Comparison of ENCODE assay signal across 18 cellular contexts in the genomic region with DNA sequence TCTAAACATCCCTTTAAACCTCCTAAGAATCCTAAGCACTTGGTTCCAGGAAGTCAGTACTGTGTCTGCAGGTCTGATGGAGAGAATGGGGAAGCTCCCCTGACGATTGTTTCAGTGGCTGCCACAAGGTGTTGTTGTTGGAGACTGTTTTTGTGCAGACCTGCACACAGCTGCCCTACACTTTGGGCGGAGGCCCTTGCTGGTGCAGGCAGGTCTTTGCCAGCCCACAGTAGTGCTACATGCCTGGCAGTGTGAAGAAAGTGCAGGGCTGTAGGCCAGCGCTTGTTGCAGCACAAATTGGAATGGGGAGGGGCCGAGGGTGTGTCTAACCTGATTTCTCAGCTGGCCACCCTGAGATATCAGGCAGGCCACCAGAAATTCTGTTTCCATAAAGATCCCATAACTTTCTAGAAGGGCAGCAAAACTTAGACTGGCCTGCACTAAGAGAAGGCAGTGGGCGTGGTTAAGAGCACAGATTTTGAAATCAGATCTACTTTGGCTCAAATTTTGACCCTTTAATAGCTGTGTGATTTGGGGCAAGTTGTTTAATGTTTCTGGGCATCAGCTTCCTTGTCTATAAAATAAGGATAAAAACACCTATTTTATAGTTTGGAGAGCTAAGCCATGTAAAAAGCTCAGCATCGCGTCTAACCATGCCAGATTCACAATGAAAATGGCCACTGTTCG.
DNase-seq lines count a peak whose midpoint lies in the region; ATAC-seq, FAIRE-seq and TF ChIP-seq lines count a peak whose summit lies in the region.
"Had no signal": no experiment of that assay in that cellular context is flagged by ENCODE, and none has a peak within 500 bp of the region (broad histone marks: within the 10 kb centered on the region; RNA-seq: fewer than 3 reads in every experiment).

No MANE protein-coding gene starts in this region.

- no peak overlapping the region for H2AFZ ChIP-seq in HepG2 (ENCODE audit: low read length)

- no peak overlapping the region for H3K27ac ChIP-seq in Panc1 (ENCODE audit: low read length)
- no peak overlapping the region for H3K27ac ChIP-seq in HepG2 (ENCODE audit: extremely low read length, insufficient read depth, low read length)
- H3K27ac ChIP-seq: cardiac muscle cell, testis had no signal

- 0 out of 2 replicates have a peak, but pooled peaks have one; percentile 34 for ATAC-seq in Panc1
- ATAC-seq in HepG2 = peak; percentile 17; the same call in 2 of the 3 replicates
- ATAC-seq in HG02763 (IDR thresholded peaks at IDR 0.05; ENCODE audit: unreplicated experiment) = no peak

- intact Hi-C loops in Panc1 (cut with micrococcal nuclease; ENCODE audit: unreplicated experiment) (no loop called here), HepG2 (cut with micrococcal nuclease; ENCODE audit: unreplicated experiment) (no loop called here)

- POLR2A ChIA-PET in Panc1 (lab: Charles Lee) = interaction anchor here (0.6 kb wide), 1 partner anchor 106 kb away, joined by 3 read pairs; no protein-coding TSS in a partner anchor
- POLR2A ChIA-PET in HepG2 (lab: Yijun Ruan, JAX) = no interaction called here

- TF ChIP-seq POLR2A in HepG2 (IDR thresholded peaks at IDR 0.05; ENCODE audit: insufficient read depth in 1 of 2, low read depth in 2 of 2, low read length in 2 of 2) = no peak

- TF ChIP-seq EP300 in HepG2 (IDR thresholded peaks at IDR 0.05; ENCODE audit: low read depth in 2 of 2, low read length in 2 of 2) (no peak), HepG2 (CRISPR knock-in tag; IDR thresholded peaks at IDR 0.05; ENCODE audit: borderline replicate concordance) (no peak)

- TF ChIP-seq RAD21 in HepG2 (CRISPR knock-in tag; IDR thresholded peaks at IDR 0.05) = no peak

- H3K36me3 ChIP-seq in Panc1 (ENCODE audit: control insufficient read depth, insufficient read depth, low read length) = no peaks in the 10 kb centered on the region
- no peaks in the 10 kb centered on the region for H3K36me3 ChIP-seq in HepG2 (replicated peaks in 1 of 2; ENCODE audit: control insufficient read depth in 1 of 2, insufficient read depth in 2 of 2, low read length in 2 of 2)
- H3K36me3 ChIP-seq: cardiac muscle cell, spleen had no signal

- in situ Hi-C loops in Panc1 (cut with HindIII; ENCODE audit: low pct_unique_long_range_greater_than_20kb, low sequenced_read_pairs) = no loop called here
- in situ Hi-C loops in HepG2 (cut with HindIII; ENCODE audit: extremely low pct_ligation_motif_present, low pct_unique_long_range_greater_than_20kb) = loop anchor here (25.0 kb wide), 1 partner anchor 282 kb away; no protein-coding TSS in a partner anchor

- WGBS in HepG2 (ENCODE audit: low lambda C conversion rate) = 56% methylated on average over 8 of the region's 8 CpGs

- H3K27me3 ChIP-seq in Panc1 (ENCODE audit: control insufficient read depth, insufficient read depth, low read length) = peaks cover 3% of the 10 kb centered on the region; the same call in 1 of the 2 replicates
- H3K27me3 ChIP-seq in HepG2 (ENCODE audit: control insufficient read depth in 1 of 2, insufficient read depth in 2 of 2, low read length in 2 of 2) = peaks cover 1 to 10% of the 10 kb centered on the region in 2 experiments; a peak in 2 of 5 replicates
- H3K27me3 ChIP-seq: cardiac muscle cell, spleen, testis had no signal

- H3K4me1 ChIP-seq in Panc1 (ENCODE audit: control insufficient read depth, insufficient read depth, low read length) = no peaks in the 10 kb centered on the region
- H3K4me1 ChIP-seq in HepG2 (ENCODE audit: insufficient read depth, low read length) = peaks cover 35% of the 10 kb centered on the region
- H3K4me1 ChIP-seq: testis had no signal

- DNase-seq in SKM-1 treated with dmso at 0.1 percent for 144 hours (lab: John Stamatoyannopoulos, UW; ENCODE audit: unreplicated experiment) = peak; percentile 9
- no peak for DNase-seq in SKM-1 (lab: John Stamatoyannopoulos, UW; ENCODE audit: unreplicated experiment)
- DNase-seq in Panc1 (ENCODE audit: low read depth, low spot score) = no peak
- DNase-seq in HepG2 (ENCODE audit: low spot score) = no peak
- DNase-seq in ureter (ENCODE audit: low spot score) = peak; percentile 53
- DNase-seq in AG08395 (ENCODE audit: low spot score) = no peak
- no peak for DNase-seq in 8988T
- DNase-seq: activated naive CD4-positive, alpha-beta T cell treated with anti-CD3 and anti-CD28 coated beads, Interleukin-2, amount 50 U/mL, for 16 hours; COR-L47; head of caudate nucleus; MM.1S; NCI-H226; spleen; testis had no signal

- FAIRE-seq in HepG2 (lab: Jason Lieb, UNC) = no peak
- FAIRE-seq: A204.1, endometrium had no signal

- no peak overlapping the region for H3K4me3 ChIP-seq in Panc1 (ENCODE audit: low read depth in 2 of 2, low read length in 2 of 2)
- H3K4me3 ChIP-seq in HepG2 (replicated peaks in 1 of 3; ENCODE audit: insufficient read depth in 1 of 3, low read depth in 2 of 3, low read length in 3 of 3) = no peak overlapping the region
- H3K4me3 ChIP-seq: cardiac muscle cell, spleen, testis had no signal

- BruUV-seq in Panc1 (replicated peaks; lab: Mats Ljungman, UMichigan) = no TSS peak
- BruUV-seq in HepG2 (replicated peaks; lab: Mats Ljungman, UMichigan) = no TSS peak

- no peaks in the 10 kb centered on the region for H3K79me2 ChIP-seq in HepG2 (ENCODE audit: insufficient read depth, low read length)

- H3K9me3 ChIP-seq in Panc1 (ENCODE audit: control insufficient read depth, insufficient read depth, low read depth, low read length) (no peaks in the 10 kb centered on the region), HepG2 (ENCODE audit: low read length) (no peaks in the 10 kb centered on the region)
- H3K9me3 ChIP-seq: spleen, testis had no signal

- TF ChIP-seq CTCF in Panc1 (IDR thresholded peaks at IDR 0.05) (no peak), HepG2 (CRISPR knock-in tag; IDR thresholded peaks at IDR 0.05) (no peak)

- peak overlapping the region; percentile 65; the same call in 1 of the 2 replicates for H3K4me2 ChIP-seq in HepG2 (ENCODE audit: low read depth, low read length)

- CTCF ChIA-PET in Panc1 (lab: Charles Lee) = no interaction called here
- CTCF ChIA-PET in HepG2 (lab: Yijun Ruan, JAX; ENCODE audit: low intra/inter-chr PET ratio, low total read pairs) = no interaction called here

- no peak overlapping the region for H3K9ac ChIP-seq in HepG2 (ENCODE audit: insufficient read depth, low read depth, low read length)

- H4K20me1 ChIP-seq in HepG2 (ENCODE audit: insufficient read depth, low read length) = no peaks in the 10 kb centered on the region

TF ChIP-seq in HepG2, 621 proteins besides CTCF, POLR2A, EP300 and RAD21:
- TF ChIP-seq SP5 (CRISPR knock-in tag; IDR thresholded peaks at IDR 0.05; ENCODE audit: borderline replicate concordance, low read depth) (no peak), CCDC6 (CRISPR knock-in tag; IDR thresholded peaks at IDR 0.05) (0 out of 2 replicates have a peak, but pooled peaks have one; percentile 27)

Comparison
In these comparisons a context has a peak if more than half of its experiments do, and no peak if none do; other contexts are left out.
1. DNase-seq: peak in SKM-1 treated with dmso at 0.1 percent for 144 hours (single experiment) and ureter (single experiment); none in SKM-1 (single experiment), Panc1 (single experiment), HepG2 (single experiment), AG08395 (single experiment) and 8988T (single experiment).